24 cellular contexts compared by ENCODE assay signal in genomic region chr3:112001516-112001915, GRCh38. TPM values are rescaled to one million over a fixed set of nuclear protein-coding genes. Genes with fewer than 3 reads are reported as not detected.
DNase-seq lines count a peak whose midpoint lies in the region; ATAC-seq and TF ChIP-seq lines count a peak whose summit lies in the region.
"Had no signal": no experiment of that assay in that cellular context is flagged by ENCODE, and none has a peak within 500 bp of the region (broad histone marks: within the 10 kb centered on the region; RNA-seq: fewer than 3 reads in every experiment).

No MANE protein-coding gene starts in this region.

- no peaks in the 10 kb centered on the region for H3F3A ChIP-seq in GM23338 (replicated peaks; ENCODE audit: low read depth)

- peaks cover 37% of the 10 kb centered on the region for H3K27me3 ChIP-seq in iPS-18a (ENCODE audit: control insufficient read depth, insufficient read depth, low read length)
- peaks cover 22% of the 10 kb centered on the region for H3K27me3 ChIP-seq in GM23338 (ENCODE audit: insufficient read depth)
- H3K27me3 ChIP-seq: adrenal gland, colonic mucosa, uterus had no signal

- H4K20me1 ChIP-seq in GM23338 (replicated peaks; ENCODE audit: insufficient read depth), result no peaks in the 10 kb centered on the region; the same call in 1 of the 2 replicates

- H3K9me2 ChIP-seq in GM23338 (ENCODE audit: insufficient read depth), result no peaks in the 10 kb centered on the region

- H3K9ac ChIP-seq in iPS-18a (ENCODE audit: low read length), result no peak overlapping the region

- no peaks in the 10 kb centered on the region for H3K9me3 ChIP-seq in iPS-18a (ENCODE audit: control insufficient read depth, low read depth, low read length)
- H3K9me3 ChIP-seq: adrenal gland, colonic mucosa, sigmoid colon, uterus had no signal

- H2AFZ ChIP-seq in GM23338, result no peak overlapping the region

- H3K4me1 ChIP-seq in iPS-18a (ENCODE audit: control insufficient read depth, low read depth, low read length) (peaks cover 21% of the 10 kb centered on the region), GM23338 (ENCODE audit: insufficient read depth) (peaks cover 18% of the 10 kb centered on the region)
- H3K4me1 ChIP-seq: colonic mucosa had no signal

- H3K36me3 Mint-ChIP-seq in stimulated activated naive CD8-positive, alpha-beta T cell treated with anti-CD3 and anti-CD28 coated beads, Interleukin-15, Interleukin-2, amounts not matched to agents 100 ng/mL and 50 ng/mL, for 24 hours (ENCODE audit: low read depth), result no peaks in the 10 kb centered on the region
- H3K36me3 Mint-ChIP-seq in type B pancreatic cell (peaks cover 5% of the 10 kb centered on the region), GM23338 (ENCODE audit: low read depth) (peaks cover 18% of the 10 kb centered on the region; the same call in 2 of the 3 replicates)
- H3K36me3 Mint-ChIP-seq: natural killer cell treated with Interleukin-12 subunit alpha and Interleukin-12 subunit beta and Interleukin-15 and Interleukin-18, amount 100 ng/mL, for 72 hours had no signal

- H3K79me2 ChIP-seq in GM23338 (replicated peaks; ENCODE audit: insufficient read depth), result no peaks in the 10 kb centered on the region

- no peak overlapping the region for H3K27ac Mint-ChIP-seq in stimulated activated naive CD8-positive, alpha-beta T cell treated with anti-CD3 and anti-CD28 coated beads, Interleukin-15, Interleukin-2, amounts not matched to agents 100 ng/mL and 50 ng/mL, for 24 hours
- no peak overlapping the region for H3K27ac Mint-ChIP-seq in stimulated activated naive CD8-positive, alpha-beta T cell treated with anti-CD3 and anti-CD28 coated beads, Interleukin-15, amount 100 ng/mL, for 72 hours
- H3K27ac Mint-ChIP-seq in type B pancreatic cell, result no peak overlapping the region
- H3K27ac Mint-ChIP-seq in GM23338, result no peak overlapping the region
- H3K27ac Mint-ChIP-seq: WTC11 had no signal

- H3K9me3 Mint-ChIP-seq in stimulated activated naive CD8-positive, alpha-beta T cell treated with anti-CD3 and anti-CD28 coated beads, Interleukin-15, Interleukin-2, amounts not matched to agents 100 ng/mL and 50 ng/mL, for 24 hours, result no peaks in the 10 kb centered on the region
- no peaks in the 10 kb centered on the region for H3K9me3 Mint-ChIP-seq in stimulated activated naive CD8-positive, alpha-beta T cell treated with anti-CD3 and anti-CD28 coated beads, Interleukin-15, amount 100 ng/mL, for 72 hours
- no peaks in the 10 kb centered on the region for H3K9me3 Mint-ChIP-seq in type B pancreatic cell
- H3K9me3 Mint-ChIP-seq in GM23338, result no peaks in the 10 kb centered on the region
- H3K9me3 Mint-ChIP-seq: activated T-helper 2 cell treated with anti-CD3 and anti-CD28 coated beads, Interferon-gamma antibody, Interleukin-2, Interleukin-4, amounts not matched to agents 10 μg/mL and 5 μg/mL and 100 μg/mL, durations not matched to agents 14 hours and 24 hours and 36 hours; natural killer cell treated with Interleukin-12 subunit alpha and Interleukin-12 subunit beta and Interleukin-15 and Interleukin-18, amount 100 ng/mL, for 72 hours; WTC11 had no signal

- H3K27ac ChIP-seq in iPS-18a (ENCODE audit: low read length), result no peak overlapping the region
- H3K27ac ChIP-seq in GM23338 (ENCODE audit: low read depth), result no peak overlapping the region
- H3K27ac ChIP-seq: adrenal gland, colonic mucosa, sigmoid colon, uterus had no signal

- no peaks in the 10 kb centered on the region for H3K27me3 Mint-ChIP-seq in stimulated activated naive CD8-positive, alpha-beta T cell treated with anti-CD3 and anti-CD28 coated beads, Interleukin-15, Interleukin-2, amounts not matched to agents 100 ng/mL and 50 ng/mL, for 24 hours
- no peaks in the 10 kb centered on the region for H3K27me3 Mint-ChIP-seq in stimulated activated naive CD8-positive, alpha-beta T cell treated with anti-CD3 and anti-CD28 coated beads, Interleukin-15, amount 100 ng/mL, for 72 hours
- H3K27me3 Mint-ChIP-seq in type B pancreatic cell (peaks cover 27% of the 10 kb centered on the region), GM23338 (ENCODE audit: insufficient read depth, low read depth, poor library complexity) (peaks cover 21% of the 10 kb centered on the region)

- no peak for TF ChIP-seq CTCF in type B pancreatic cell (conservative IDR thresholded peaks at IDR 0.05)
- TF ChIP-seq CTCF in GM23338 (conservative IDR thresholded peaks at IDR 0.05; ENCODE audit: low read depth in 2 of 2), result no peak

- H3K4me1 Mint-ChIP-seq in stimulated activated naive CD8-positive, alpha-beta T cell treated with anti-CD3 and anti-CD28 coated beads, Interleukin-15, Interleukin-2, amounts not matched to agents 100 ng/mL and 50 ng/mL, for 24 hours (ENCODE audit: low read depth), result peaks cover 67% of the 10 kb centered on the region
- peaks cover 69% of the 10 kb centered on the region for H3K4me1 Mint-ChIP-seq in stimulated activated naive CD8-positive, alpha-beta T cell treated with anti-CD3 and anti-CD28 coated beads, Interleukin-15, amount 100 ng/mL, for 72 hours
- H3K4me1 Mint-ChIP-seq in type B pancreatic cell (ENCODE audit: unreplicated experiment) (peaks cover 42% of the 10 kb centered on the region), GM23338 (peaks cover 22% of the 10 kb centered on the region)

- peak; percentile 29 for DNase-seq in activated CD4-positive, alpha-beta T cell treated with anti-CD3 and anti-CD28 coated beads for 48 hours
- DNase-seq in activated CD4-positive, alpha-beta T cell treated with anti-CD3 and anti-CD28 coated beads for 4 hours, result no peak
- no peak for DNase-seq in stimulated activated naive CD8-positive, alpha-beta T cell treated with anti-CD3 and anti-CD28 coated beads, Interleukin-15, amount 100 ng/mL, for 72 hours
- DNase-seq in type B pancreatic cell (ENCODE audit: extremely low spot score, unreplicated experiment), result no peak
- no peak for DNase-seq in superior temporal gyrus (ENCODE audit: extremely low spot score)
- no peak for DNase-seq in GM23338 (ENCODE audit: low spot score)
- DNase-seq: colonic mucosa, DMS153, islet precursor cell, KG1, sigmoid colon, substantia nigra, uterus had no signal

- peaks cover 14% of the 10 kb centered on the region for H3K36me3 ChIP-seq in iPS-18a (ENCODE audit: control insufficient read depth, low read depth, low read length)
- H3K36me3 ChIP-seq in GM23338 (ENCODE audit: insufficient read depth), result peaks cover 5% of the 10 kb centered on the region; the same call in 1 of the 2 replicates
- H3K36me3 ChIP-seq: adrenal gland, colonic mucosa, sigmoid colon, uterus had no signal

- no peak overlapping the region for H3K4me2 ChIP-seq in GM23338

- H3K4me3 Mint-ChIP-seq in stimulated activated naive CD8-positive, alpha-beta T cell treated with anti-CD3 and anti-CD28 coated beads, Interleukin-15, Interleukin-2, amounts not matched to agents 100 ng/mL and 50 ng/mL, for 24 hours, result peak overlapping the region; percentile 17
- H3K4me3 Mint-ChIP-seq in stimulated activated naive CD8-positive, alpha-beta T cell treated with anti-CD3 and anti-CD28 coated beads, Interleukin-15, amount 100 ng/mL, for 72 hours, result no peak overlapping the region
- H3K4me3 Mint-ChIP-seq in type B pancreatic cell (peak overlapping the region; percentile 4), GM23338 (no peak overlapping the region)

- H3K4me3 ChIP-seq in iPS-18a (ENCODE audit: low read length) (peak overlapping the region; percentile 82), GM23338 (no peak overlapping the region)
- H3K4me3 ChIP-seq: adrenal gland, colonic mucosa, sigmoid colon, uterus had no signal

- ATAC-seq in stimulated activated naive CD8-positive, alpha-beta T cell treated with anti-CD3 and anti-CD28 coated beads, Interleukin-15, amount 100 ng/mL, for 72 hours, result no peak
- ATAC-seq in GM23338, result no peak

TF ChIP-seq in GM23338, 12 proteins besides CTCF, POLR2A, EP300 and RAD21:
- TF ChIP-seq ZNF114 (CRISPR knock-in tag; IDR thresholded peaks at IDR 0.05) (no peak), ZNF331 (CRISPR knock-in tag; IDR thresholded peaks at IDR 0.05; ENCODE audit: low read depth) (no peak), EZH2 (IDR thresholded peaks at IDR 0.05; ENCODE audit: low read depth, unreplicated experiment) (no peak)

RNA-seq across cellular contexts. Expression of gene TAGLN3, which starts 2.8 kb away (rescaled TPM):
- 4.8 and 14.8 TPM in 2 replicates for total RNA-seq in type B pancreatic cell (ENCODE audit: low replicate concordance)
- 6.8 and 8.2 TPM in 2 replicates for total RNA-seq in GM23338 (2014; rRNA removed; shearing (Covaris generic))
- 12.6 and 13.0 TPM in 2 replicates for polyA plus RNA-seq in GM23338 (2016; fragmentation: Nextera tagmentation; extraction: Ambion mirVana)
- total RNA-seq: liver, mononuclear cell had no signal
- polyA plus RNA-seq: liver had no signal

RNA-seq across cellular contexts. Expression of gene ABHD10, which starts 22.7 kb away (rescaled TPM):
- total RNA-seq in type B pancreatic cell (ENCODE audit: low replicate concordance), result 32.7 and 40.2 TPM in 2 replicates
- 28.0 and 29.2 TPM in 2 replicates for total RNA-seq in GM23338 (2014; rRNA removed; shearing (Covaris generic))
- polyA plus RNA-seq in GM23338 (2016; fragmentation: Nextera tagmentation; extraction: Ambion mirVana), result 16.9 and 18.4 TPM in 2 replicates

RNA-seq across cellular contexts. Expression of gene TMPRSS7, which starts 33.0 kb away (rescaled TPM):
- 0.48 TPM in 1 of 2 replicates, not detected in the other for total RNA-seq in type B pancreatic cell (ENCODE audit: low replicate concordance)
- not detected in 2 replicates for total RNA-seq in GM23338 (2014; rRNA removed; shearing (Covaris generic))
- not detected in 2 replicates for polyA plus RNA-seq in GM23338 (2016; fragmentation: Nextera tagmentation; extraction: Ambion mirVana)
- total RNA-seq: activated T-helper 2 cell treated with anti-CD3 and anti-CD28 coated beads, Interferon-gamma antibody, Interleukin-2, Interleukin-4, amounts not matched to agents 10 μg/mL and 5 μg/mL and 100 μg/mL, durations not matched to agents 14 hours and 24 hours and 36 hours; adrenal gland; colonic mucosa; fibroblast of lung; H1; liver; mononuclear cell; natural killer cell treated with Interleukin-12 subunit alpha and Interleukin-12 subunit beta and Interleukin-15 and Interleukin-18, amount 100 ng/mL, for 72 hours; progenitor cell of endocrine pancreas; sigmoid colon; uterus; WTC11 had no signal
- polyA plus RNA-seq: adrenal gland, fibroblast of lung, H1, liver had no signal

Comparison
In these comparisons a context has a peak if more than half of its experiments do, and no peak if none do; other contexts are left out.
1. H3K4me3 Mint-ChIP-seq: peak in stimulated activated naive CD8-positive, alpha-beta T cell treated with anti-CD3 and anti-CD28 coated beads, Interleukin-15, Interleukin-2, amounts not matched to agents 100 ng/mL and 50 ng/mL, for 24 hours (single experiment) and type B pancreatic cell (single experiment); none in stimulated activated naive CD8-positive, alpha-beta T cell treated with anti-CD3 and anti-CD28 coated beads, Interleukin-15, amount 100 ng/mL, for 72 hours (0 of 2) and GM23338 (single experiment).